Comparison of ENCODE assay signal across 28 cellular contexts in the genomic region with DNA sequence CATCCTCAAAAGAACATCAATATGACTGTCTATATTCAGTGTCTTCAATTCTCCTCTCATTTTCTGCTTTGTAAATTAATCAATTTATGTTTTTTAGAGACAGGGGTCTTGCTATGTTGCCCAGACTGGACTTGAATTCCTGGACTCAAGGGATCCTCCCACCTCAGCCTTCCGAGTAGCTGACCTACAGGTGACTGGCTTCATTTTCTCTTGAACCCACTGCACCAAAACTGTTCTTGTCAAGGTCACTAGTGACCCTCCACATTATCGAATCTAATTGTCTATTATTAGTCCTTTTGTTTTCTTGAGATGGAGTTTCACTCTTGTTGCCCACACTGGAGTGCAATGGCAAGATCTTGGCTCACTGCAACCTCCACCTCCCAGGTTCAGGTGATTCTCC.
"Had no signal": no experiment of that assay in that cellular context is flagged by ENCODE, and none has a peak within 500 bp of the region (broad histone marks: within the 10 kb centered on the region; RNA-seq: fewer than 3 reads in every experiment).

No MANE protein-coding gene starts in this region.

- H3K27me3 ChIP-seq: stomach, suprapubic skin, testis, thyroid gland, tibial artery, tibial nerve, upper lobe of left lung, upper lobe of right lung, uterus, vagina had no signal

- H3K27ac Mint-ChIP-seq: stimulated activated effector memory CD8-positive, alpha-beta T cell treated with anti-CD3 and anti-CD28 coated beads, Interleukin-12 subunit alpha, Interleukin-12 subunit beta, amount 100 ng/mL, for 72 hours; stimulated activated naive B cell treated with anti-CD40 and anti-IgM and Interleukin-4, amounts not matched to agents 10 μg/mL and 1 μg/mL and 100 μg/mL, for 72 hours; stimulated activated naive CD8-positive, alpha-beta T cell treated with anti-CD3 and anti-CD28 coated beads, Interleukin-15, amount 100 ng/mL, for 72 hours; stimulated activated naive CD8-positive, alpha-beta T cell treated with anti-CD3 and anti-CD28 coated beads, Interleukin-15, Interleukin-2, amounts not matched to agents 100 ng/mL and 50 ng/mL, for 24 hours had no signal

- ATAC-seq: stimulated activated effector memory CD8-positive, alpha-beta T cell treated with anti-CD3 and anti-CD28 coated beads, Interleukin-12 subunit alpha, Interleukin-12 subunit beta, amount 100 ng/mL, for 72 hours; stimulated activated naive B cell treated with anti-CD40 and anti-IgM and Interleukin-4, amounts not matched to agents 10 μg/mL and 1 μg/mL and 100 μg/mL, for 72 hours; stimulated activated naive CD8-positive, alpha-beta T cell treated with anti-CD3 and anti-CD28 coated beads, Interleukin-15, amount 100 ng/mL, for 72 hours; stimulated activated naive CD8-positive, alpha-beta T cell treated with anti-CD3 and anti-CD28 coated beads, Interleukin-15, Interleukin-2, amounts not matched to agents 100 U/mL and 50 U/mL, for 24 hours; upper lobe of right lung had no signal

- H3K27me3 Mint-ChIP-seq: stimulated activated naive B cell treated with anti-CD40 and anti-IgM and Interleukin-4, amounts not matched to agents 10 μg/mL and 1 μg/mL and 100 μg/mL, for 72 hours; type B pancreatic cell had no signal

- H3K9me3 Mint-ChIP-seq: stimulated activated effector memory CD8-positive, alpha-beta T cell treated with anti-CD3 and anti-CD28 coated beads, Interleukin-12 subunit alpha, Interleukin-12 subunit beta, amount 100 ng/mL, for 72 hours; stimulated activated naive B cell treated with anti-CD40 and anti-IgM and Interleukin-4, amounts not matched to agents 10 μg/mL and 1 μg/mL and 100 μg/mL, for 72 hours; stimulated activated naive CD8-positive, alpha-beta T cell treated with anti-CD3 and anti-CD28 coated beads, Interleukin-15, amount 100 ng/mL, for 72 hours; stimulated activated naive CD8-positive, alpha-beta T cell treated with anti-CD3 and anti-CD28 coated beads, Interleukin-15, Interleukin-2, amounts not matched to agents 100 ng/mL and 50 ng/mL, for 24 hours; type B pancreatic cell had no signal

- DNase-seq: stimulated activated CD4-positive, alpha-beta T cell treated with anti-CD3 and anti-CD28 coated beads, Interleukin-2, amount 100 ng/mL, for 48 hours; stimulated activated CD4-positive, alpha-beta T cell treated with anti-CD3 and anti-CD28 coated beads, Interleukin-4, amount 100 ng/mL, for 1 hour; stimulated activated CD4-positive, alpha-beta T cell treated with anti-CD3 and anti-CD28 coated beads, Interleukin-4, amount 100 ng/mL, for 24 hours; stimulated activated CD4-positive, alpha-beta T cell treated with anti-CD3 and anti-CD28 coated beads, Interleukin-4, amount 100 ng/mL, for 4 hours; stimulated activated CD8-positive, alpha-beta memory T cell treated with anti-CD3 and anti-CD28 coated beads, Interleukin-4, amount 100 ng/mL, for 48 hours; stimulated activated naive B cell treated with anti-CD40 and anti-IgM and Interleukin-4, amounts not matched to agents 10 μg/mL and 1 μg/mL and 100 μg/mL, for 72 hours; stimulated activated naive CD4-positive, alpha-beta T cell; stimulated activated naive CD4-positive, alpha-beta T cell treated with Interleukin-2 at 50 U/mL for 16 hours; stimulated activated naive CD8-positive, alpha-beta T cell treated with anti-CD3 and anti-CD28 coated beads, Interleukin-15, amount 100 ng/mL, for 72 hours; stimulated activated naive CD8-positive, alpha-beta T cell treated with anti-CD3 and anti-CD28 coated beads, Interleukin-15, Interleukin-2, amounts not matched to agents 100 U/mL and 50 U/mL, for 24 hours; stomach; substantia nigra; testis; thyroid gland; tibial artery; transverse colon; trophoblast cell; upper lobe of left lung; upper lobe of right lung; uterus had no signal

- H3K4me3 ChIP-seq: stomach, suprapubic skin, testis, thoracic aorta, thyroid gland, tibial artery, tibial nerve, transverse colon, upper lobe of left lung, upper lobe of right lung, uterus, vagina had no signal

- H3K4me3 Mint-ChIP-seq: stimulated activated effector memory CD8-positive, alpha-beta T cell treated with anti-CD3 and anti-CD28 coated beads, Interleukin-12 subunit alpha, Interleukin-12 subunit beta, amount 100 ng/mL, for 72 hours; stimulated activated naive B cell treated with anti-CD40 and anti-IgM and Interleukin-4, amounts not matched to agents 10 μg/mL and 1 μg/mL and 100 μg/mL, for 72 hours; stimulated activated naive CD8-positive, alpha-beta T cell treated with anti-CD3 and anti-CD28 coated beads, Interleukin-15, amount 100 ng/mL, for 72 hours; stimulated activated naive CD8-positive, alpha-beta T cell treated with anti-CD3 and anti-CD28 coated beads, Interleukin-15, Interleukin-2, amounts not matched to agents 100 ng/mL and 50 ng/mL, for 24 hours had no signal

- H3K27ac ChIP-seq: stomach, suprapubic skin, testis, thoracic aorta, thyroid gland, tibial artery, tibial nerve, transverse colon, upper lobe of left lung, upper lobe of right lung, uterus, vagina had no signal

- H3K9me3 ChIP-seq: stomach, suprapubic skin, testis, thoracic aorta, thyroid gland, tibial artery, tibial nerve, transverse colon, upper lobe of left lung, upper lobe of right lung, uterus, vagina had no signal

- H3K4me1 ChIP-seq: uterus had no signal

- H3K36me3 Mint-ChIP-seq: stimulated activated effector memory CD8-positive, alpha-beta T cell treated with anti-CD3 and anti-CD28 coated beads, Interleukin-12 subunit alpha, Interleukin-12 subunit beta, amount 100 ng/mL, for 72 hours had no signal

- FAIRE-seq: urothelium cell line had no signal

- H3K36me3 ChIP-seq: stomach, suprapubic skin, thoracic aorta, thyroid gland, tibial artery, tibial nerve, transverse colon, upper lobe of left lung, upper lobe of right lung, uterus, vagina had no signal
